In genomic region chr21:36524477-36524876, GRCh38 we compare ENCODE assay signal across 22 cellular contexts. TPM values are rescaled to one million over a fixed set of nuclear protein-coding genes. Genes with fewer than 3 reads are reported as not detected.
DNase-seq lines count a peak whose midpoint lies in the region; ATAC-seq, FAIRE-seq and TF ChIP-seq lines count a peak whose summit lies in the region.
"Had no signal": no experiment of that assay in that cellular context is flagged by ENCODE, and none has a peak within 500 bp of the region (broad histone marks: within the 10 kb centered on the region; RNA-seq: fewer than 3 reads in every experiment).

No MANE protein-coding gene starts in this region.

- H3K4me3 Mint-ChIP-seq in stimulated activated effector memory CD8-positive, alpha-beta T cell treated with anti-CD3 and anti-CD28 coated beads, Interleukin-12 subunit alpha, Interleukin-12 subunit beta, amount 100 ng/mL, for 72 hours: no peak overlapping the region
- H3K4me3 Mint-ChIP-seq: CD14-positive monocyte; CD4-positive, alpha-beta memory T cell; HFFc6; IgD-negative memory B cell had no signal

- in situ Hi-C loops in K562 (cut with MboI): no loop called here
- in situ Hi-C loops in GM13976 (cut with MboI; ENCODE audit: low sequenced_read_pairs, unreplicated experiment): no loop called here

- no peak for FAIRE-seq in K562 (lab: Jason Lieb, UNC)
- FAIRE-seq: A204.1, GM12892, HepG2 had no signal

- TF ChIP-seq CTCF in AG04450 (IDR thresholded peaks at IDR 0.05; ENCODE audit: low read depth, low read length): no peak
- TF ChIP-seq CTCF in K562 (IDR thresholded peaks at IDR 0.05 in 2 of 3, conservative IDR thresholded peaks at IDR 0.05 in 1 of 3; ENCODE audit: insufficient read depth in 2 of 3, low read depth in 1 of 3, low read length in 3 of 3): no peak
- TF ChIP-seq CTCF in GM13976 (IDR thresholded peaks at IDR 0.05; ENCODE audit: borderline replicate concordance, control extremely low read depth, extremely low read depth, insufficient read depth, missing control alignments): no peak

- under 1% methylated on average over 9 of the region's 9 CpGs for WGBS in K562 (ENCODE audit: insufficient coverage, low coverage, missing lambda C conversion rate)

- no peak for TF ChIP-seq EP300 in K562 (IDR thresholded peaks at IDR 0.05; ENCODE audit: low read length)

- H3K9me3 Mint-ChIP-seq in stimulated activated effector memory CD8-positive, alpha-beta T cell treated with anti-CD3 and anti-CD28 coated beads, Interleukin-12 subunit alpha, Interleukin-12 subunit beta, amount 100 ng/mL, for 72 hours: no peaks in the 10 kb centered on the region

- H3K9me3 ChIP-seq in AG04450 (ENCODE audit: control insufficient read depth, insufficient read depth, low read length): no peaks in the 10 kb centered on the region
- no peaks in the 10 kb centered on the region for H3K9me3 ChIP-seq in K562 (replicated peaks; ENCODE audit: control insufficient read depth, insufficient read depth, low read depth, low read length)

- intact Hi-C loops in K562 (cut with micrococcal nuclease): no loop called here

- TF ChIP-seq RAD21 in K562 (CRISPR knock-in tag; conservative IDR thresholded peaks at IDR 0.05 in 1 of 2, IDR thresholded peaks at IDR 0.05 in 1 of 2): no peak

- no TSS peak for BruUV-seq in K562 (replicated peaks; lab: Mats Ljungman, UMichigan)

- H3K4me1 Mint-ChIP-seq in stimulated activated effector memory CD8-positive, alpha-beta T cell treated with anti-CD3 and anti-CD28 coated beads, Interleukin-12 subunit alpha, Interleukin-12 subunit beta, amount 100 ng/mL, for 72 hours: no peaks in the 10 kb centered on the region
- H3K4me1 Mint-ChIP-seq: CD14-positive monocyte; CD4-positive, alpha-beta memory T cell; IgD-negative memory B cell had no signal

- POLR2A ChIA-PET in AG04450 (lab: Yijun Ruan, JAX) (no interaction called here), K562 (lab: Yijun Ruan, JAX) (no interaction called here)

- peak overlapping the region; percentile 2 for H3K27ac ChIP-seq in AG04450 (ENCODE audit: low read depth, low read length)
- H3K27ac ChIP-seq in K562 (ENCODE audit: extremely low read depth, low read depth, low read length): no peak overlapping the region
- H3K27ac ChIP-seq: BLaER1 had no signal

- no peak for DNase-seq in AG04450 (ENCODE audit: low read depth, low spot score)
- DNase-seq in NCI-H2029 (lab: John Stamatoyannopoulos, UW): peak; percentile 90
- no peak for DNase-seq in K562 (ENCODE audit: extremely low read depth in 1 of 4, low spot score in 3 of 4)
- no peak for DNase-seq in stimulated activated effector memory CD8-positive, alpha-beta T cell treated with anti-CD3 and anti-CD28 coated beads, Interleukin-12 subunit alpha, Interleukin-12 subunit beta, amount 100 ng/mL, for 72 hours (ENCODE audit: low spot score in 2 of 2)
- no peak for DNase-seq in hypothalamus (lab: John Stamatoyannopoulos, UW)
- DNase-seq in GM13976 (ENCODE audit: low spot score): no peak
- DNase-seq: ACHN; CD4-positive, alpha-beta memory T cell; DMS153; DMS79; GDM1; GOT3; H7; HFFc6 had no signal

- peaks cover 12% of the 10 kb centered on the region for H4K20me1 ChIP-seq in K562 (replicated peaks; ENCODE audit: control insufficient read depth, insufficient read depth, low read length)
- H4K20me1 ChIP-seq: BLaER1 had no signal

- ATAC-seq in K562 (no peak), HG02981 (IDR thresholded peaks at IDR 0.05; ENCODE audit: unreplicated experiment) (no peak)
- peak; percentile 45 for ATAC-seq in stimulated activated effector memory CD8-positive, alpha-beta T cell treated with anti-CD3 and anti-CD28 coated beads, Interleukin-12 subunit alpha, Interleukin-12 subunit beta, amount 100 ng/mL, for 72 hours
- ATAC-seq: HCT116, HepG2 had no signal

- no peak overlapping the region for H2AFZ ChIP-seq in K562 (ENCODE audit: low read depth, low read length)

- CTCF ChIA-PET in AG04450 (lab: Charles Lee) (no interaction called here), K562 (lab: Yijun Ruan, JAX; ENCODE audit: low intra/inter-chr PET ratio) (no interaction called here)

- H3K4me1 ChIP-seq in K562 (replicated peaks in 1 of 2; ENCODE audit: control insufficient read depth in 2 of 2, insufficient read depth in 2 of 2, low read length in 2 of 2): no peaks in the 10 kb centered on the region
- H3K4me1 ChIP-seq: BLaER1 had no signal

- no peaks in the 10 kb centered on the region for H3K36me3 Mint-ChIP-seq in stimulated activated effector memory CD8-positive, alpha-beta T cell treated with anti-CD3 and anti-CD28 coated beads, Interleukin-12 subunit alpha, Interleukin-12 subunit beta, amount 100 ng/mL, for 72 hours
- H3K36me3 Mint-ChIP-seq: CD14-positive monocyte; CD4-positive, alpha-beta memory T cell; IgD-negative memory B cell had no signal

- H3K9ac ChIP-seq in K562 (ENCODE audit: insufficient read depth in 1 of 2, low read depth in 2 of 2, low read length in 2 of 2): no peak overlapping the region
- H3K9ac ChIP-seq: BLaER1 had no signal

- H3K4me3 ChIP-seq in AG04450 (ENCODE audit: low read depth, low read length) (no peak overlapping the region), K562 (no peak overlapping the region)
- H3K4me3 ChIP-seq: BLaER1 had no signal

- H3K27me3 ChIP-seq in AG04450 (ENCODE audit: control insufficient read depth, insufficient read depth, low read length) (peaks cover 37% of the 10 kb centered on the region), K562 (ENCODE audit: control insufficient read depth in 2 of 2, insufficient read depth in 2 of 2, low read length in 2 of 2) (peaks cover 43 to 69% of the 10 kb centered on the region in 2 experiments)
- H3K27me3 ChIP-seq: BLaER1 had no signal

- no peaks in the 10 kb centered on the region for H3K36me3 ChIP-seq in K562 (ENCODE audit: control insufficient read depth, insufficient read depth, low read length)
- H3K36me3 ChIP-seq: BLaER1 had no signal

- no peak overlapping the region for H3K4me2 ChIP-seq in K562 (ENCODE audit: insufficient read depth, low read length)
- H3K4me2 ChIP-seq: BLaER1 had no signal

- H3K9me1 ChIP-seq in K562 (ENCODE audit: control insufficient read depth, insufficient read depth, low read length): no peaks in the 10 kb centered on the region

- TF ChIP-seq POLR2A in K562 (conservative IDR thresholded peaks at IDR 0.05): no peak

- H3K79me2 ChIP-seq in K562 (ENCODE audit: control insufficient read depth, insufficient read depth, low read length): no peaks in the 10 kb centered on the region

- H3K27ac Mint-ChIP-seq in stimulated activated effector memory CD8-positive, alpha-beta T cell treated with anti-CD3 and anti-CD28 coated beads, Interleukin-12 subunit alpha, Interleukin-12 subunit beta, amount 100 ng/mL, for 72 hours: no peak overlapping the region
- H3K27ac Mint-ChIP-seq: CD14-positive monocyte; CD4-positive, alpha-beta memory T cell; HFFc6; IgD-negative memory B cell had no signal

TF ChIP-seq in K562, 482 proteins besides CTCF, POLR2A, EP300 and RAD21:
- TF ChIP-seq TEAD4 (IDR thresholded peaks at IDR 0.05; ENCODE audit: low read length): no peak
- TF ChIP-seq TEAD4 (CRISPR knock-in tag; IDR thresholded peaks at IDR 0.05; ENCODE audit: borderline replicate concordance): no peak
- TF ChIP-seq, protein P1, sequence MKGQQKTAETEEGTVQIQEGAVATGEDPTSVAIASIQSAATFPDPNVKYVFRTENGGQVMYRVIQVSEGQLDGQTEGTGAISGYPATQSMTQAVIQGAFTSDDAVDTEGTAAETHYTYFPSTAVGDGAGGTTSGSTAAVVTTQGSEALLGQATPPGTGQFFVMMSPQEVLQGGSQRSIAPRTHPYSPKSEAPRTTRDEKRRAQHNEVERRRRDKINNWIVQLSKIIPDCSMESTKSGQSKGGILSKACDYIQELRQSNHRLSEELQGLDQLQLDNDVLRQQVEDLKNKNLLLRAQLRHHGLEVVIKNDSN (CRISPR knock-in tag; IDR thresholded peaks at IDR 0.05): peak; percentile 11; the same call in 1 of the 2 replicates
- no peak for TF ChIP-seq ZBTB7A (IDR thresholded peaks at IDR 0.05; ENCODE audit: borderline replicate concordance, control insufficient read depth, low read depth, low read length)
- no peak for TF ChIP-seq POU5F1 (IDR thresholded peaks at IDR 0.05; ENCODE audit: borderline replicate concordance, low read depth, low read length, partially characterized antibody)
- TF ChIP-seq ZBED1 (IDR thresholded peaks at IDR 0.05): no peak
- peak; percentile 32; the same call in 1 of the 2 replicates for TF ChIP-seq USF2 (CRISPR knock-in tag; IDR thresholded peaks at IDR 0.05)

RNA-seq across cellular contexts. Expression of gene CLDN14, which starts 44.6 kb away (rescaled TPM):
- polyA plus RNA-seq in AG04450 (2011; rRNA removed): not detected in 2 replicates
- polyA minus RNA-seq in AG04450 (2011; rRNA and poly(A)+ RNA removed): not detected in 2 replicates
- total RNA-seq in K562 (2011; cell fraction: chromatin; rRNA removed; ENCODE audit: low replicate concordance): not detected in 2 replicates
- total RNA-seq in K562 (2011; cell fraction: nucleolus; rRNA removed): not detected in 2 replicates
- not detected in 2 replicates for total RNA-seq in K562 (2011; cell fraction: nucleoplasm; rRNA removed)
- total RNA-seq in K562 (2014; rRNA removed): not detected in 2 replicates
- not detected in 2 replicates for total RNA-seq in K562 (2014; rRNA removed; fragmentation: Illumina TruSeq; extraction: Trizol)
- total RNA-seq in K562 (2015; rRNA removed; fragmentation: Illumina TruSeq; extraction: Trizol): not detected in 2 replicates
- not detected in 2 replicates for total RNA-seq in K562 (2021)
- not detected in 2 replicates for polyA plus RNA-seq in K562 (2011; rRNA removed)
- not detected in 2 replicates for polyA plus RNA-seq in K562 (2011; cell fraction: cytosol; rRNA removed)
- polyA plus RNA-seq in K562 (2011; cell fraction: nucleus; rRNA removed): not detected in 2 replicates
- not detected in 2 replicates for polyA plus RNA-seq in K562 (2012)
- not detected in 2 replicates for polyA plus RNA-seq in K562 (2014; fragmentation: Illumina TruSeq; extraction: Trizol)
- polyA plus RNA-seq in K562 (2014; fragmentation: Nextera tagmentation; extraction: Ambion mirVana): not detected
- not detected in 2 replicates for polyA plus RNA-seq in K562 (2014; rRNA removed)
- not detected in 2 replicates for polyA minus RNA-seq in K562 (2011; rRNA and poly(A)+ RNA removed)
- not detected in 2 replicates for polyA minus RNA-seq in K562 (2011; cell fraction: cytosol; rRNA and poly(A)+ RNA removed)
- not detected in 2 replicates for polyA minus RNA-seq in K562 (2011; cell fraction: nucleus; rRNA and poly(A)+ RNA removed)
- total RNA-seq: CD4-positive, alpha-beta memory T cell; H7 had no signal
- polyA plus RNA-seq: CD14-positive monocyte; CD4-positive, alpha-beta memory T cell; IgD-negative memory B cell had no signal
